1 cellular context compared by ENCODE assay signal in genomic region chr11:102669664-102670063, GRCh38.
TF ChIP-seq lines count a peak whose summit lies in the region.

No MANE protein-coding gene starts in this region.

TF ChIP-seq in WTC11, 78 proteins besides CTCF, POLR2A, EP300 and RAD21 (continued from another document):
- no peak for TF ChIP-seq ERG (CRISPR knock-in tag; IDR thresholded peaks at IDR 0.05)
